In genomic region chr15:77019476-77020331, GRCh38 we compare ENCODE assay signal across 9 cellular contexts. TPM values are rescaled to one million over a fixed set of nuclear protein-coding genes. Genes with fewer than 3 reads are reported as not detected.
DNase-seq lines count a peak whose midpoint lies in the region; ATAC-seq lines count a peak whose summit lies in the region.
"Had no signal": no experiment of that assay in that cellular context is flagged by ENCODE, and none has a peak within 500 bp of the region (broad histone marks: within the 10 kb centered on the region; RNA-seq: fewer than 3 reads in every experiment).

No MANE protein-coding gene starts in this region.

- H3K4me3 Mint-ChIP-seq in T-helper 17 cell = no peak overlapping the region
- peak overlapping the region; percentile 54 for H3K4me3 Mint-ChIP-seq in central memory CD8-positive, alpha-beta T cell

- no peaks in the 10 kb centered on the region for H3K27me3 Mint-ChIP-seq in T-helper 17 cell
- no peaks in the 10 kb centered on the region for H3K27me3 Mint-ChIP-seq in central memory CD8-positive, alpha-beta T cell

- peaks cover 56% of the 10 kb centered on the region for H3K4me1 Mint-ChIP-seq in T-helper 17 cell
- peaks cover 92% of the 10 kb centered on the region for H3K4me1 Mint-ChIP-seq in central memory CD8-positive, alpha-beta T cell

- H3K27ac Mint-ChIP-seq in T-helper 17 cell = peak overlapping the region; percentile 99
- H3K27ac Mint-ChIP-seq in central memory CD8-positive, alpha-beta T cell (ENCODE audit: low read depth) = peak overlapping the region; percentile 97

- H3K9me3 Mint-ChIP-seq in central memory CD8-positive, alpha-beta T cell = no peaks in the 10 kb centered on the region

- no peak for ATAC-seq in T-helper 17 cell
- ATAC-seq in central memory CD8-positive, alpha-beta T cell (replicated peaks; ENCODE audit: extremely low read depth, poor library complexity, severe bottlenecking) = no peak
- no peak for ATAC-seq in GM19023 (IDR thresholded peaks at IDR 0.05; ENCODE audit: unreplicated experiment)
- ATAC-seq: Panc1 had no signal

- DNase-seq in activated T-cell treated with anti-CD3 and anti-CD28 coated beads for 24 hours (ENCODE audit: low read depth) (peak; percentile 45), activated T-cell treated with anti-CD3 and anti-CD28 coated beads for 4 hours (no peak), T-helper 17 cell (no peak), SK-N-DZ (ENCODE audit: low spot score) (no peak), iPS-NIHi11 (ENCODE audit: low spot score) (no peak)
- DNase-seq in central memory CD8-positive, alpha-beta T cell (ENCODE audit: low spot score in 2 of 2) = no peak
- DNase-seq in stimulated activated CD8-positive, alpha-beta memory T cell treated with anti-CD3 and anti-CD28 coated beads, Interleukin-2, amount 100 ng/mL, for 48 hours (ENCODE audit: low read depth in 2 of 2) = peak; percentile 44 to 46

- H3K9me3 ChIP-seq in T-helper 17 cell (ENCODE audit: control insufficient read depth, low read length, poor library complexity, severe bottlenecking) = no peaks in the 10 kb centered on the region

- peaks cover 2% of the 10 kb centered on the region for H3K36me3 Mint-ChIP-seq in T-helper 17 cell (ENCODE audit: low read depth)
- H3K36me3 Mint-ChIP-seq in central memory CD8-positive, alpha-beta T cell (ENCODE audit: insufficient read depth) = peaks cover 25% of the 10 kb centered on the region

RNA-seq across cellular contexts. Expression of gene PSTPIP1, which starts 24.8 kb away (rescaled TPM):
- 100 to 1,000 TPM; 115 to 129 TPM for total RNA-seq in T-helper 17 cell
- polyA plus RNA-seq in SK-N-DZ (2014; cell fraction: cytosol; rRNA removed) = 1.4 and 1.8 TPM in 2 replicates
- polyA plus RNA-seq in SK-N-DZ (2014; cell fraction: nucleus; rRNA removed) = 8.8 and 9.9 TPM in 2 replicates

RNA-seq across cellular contexts. Expression of gene TSPAN3, which starts 51.2 kb away (rescaled TPM):
- total RNA-seq in T-helper 17 cell = 10 to 100 TPM; 10.6 to 11.0 TPM
- polyA plus RNA-seq in SK-N-DZ (2014; cell fraction: cytosol; rRNA removed) = 484 and 540 TPM in 2 replicates
- polyA plus RNA-seq in SK-N-DZ (2014; cell fraction: nucleus; rRNA removed) = 162 and 186 TPM in 2 replicates

Comparison
In these comparisons a context has a peak if more than half of its experiments do, and no peak if none do; other contexts are left out.
1. DNase-seq: peak in activated T-cell treated with anti-CD3 and anti-CD28 coated beads for 24 hours (single experiment) and stimulated activated CD8-positive, alpha-beta memory T cell treated with anti-CD3 and anti-CD28 coated beads, Interleukin-2, amount 100 ng/mL, for 48 hours (2 of 2); none in activated T-cell treated with anti-CD3 and anti-CD28 coated beads for 4 hours (single experiment), T-helper 17 cell (0 of 3), central memory CD8-positive, alpha-beta T cell (0 of 2), SK-N-DZ (single experiment) and iPS-NIHi11 (single experiment).